In genomic region chr3:107989651-107990050, GRCh38 we compare ENCODE assay signal across 1 cellular context.
TF ChIP-seq lines count a peak whose summit lies in the region.

No MANE protein-coding gene starts in this region.

TF ChIP-seq in GM23338, 12 proteins besides CTCF, POLR2A, EP300 and RAD21 (continued from another document):
- no peak for TF ChIP-seq REST (IDR thresholded peaks at IDR 0.05; ENCODE audit: unreplicated experiment)
- no peak for TF ChIP-seq EZH2phosphoT487 (IDR thresholded peaks at IDR 0.05; ENCODE audit: unreplicated experiment)
- no peak for TF ChIP-seq CREB1 (CRISPR knock-in tag; IDR thresholded peaks at IDR 0.05; ENCODE audit: low read depth)
TF ChIP-seq in GM23338: peak in this region for 0.
